Comparison of ENCODE assay signal across 15 cellular contexts in the genomic region with DNA sequence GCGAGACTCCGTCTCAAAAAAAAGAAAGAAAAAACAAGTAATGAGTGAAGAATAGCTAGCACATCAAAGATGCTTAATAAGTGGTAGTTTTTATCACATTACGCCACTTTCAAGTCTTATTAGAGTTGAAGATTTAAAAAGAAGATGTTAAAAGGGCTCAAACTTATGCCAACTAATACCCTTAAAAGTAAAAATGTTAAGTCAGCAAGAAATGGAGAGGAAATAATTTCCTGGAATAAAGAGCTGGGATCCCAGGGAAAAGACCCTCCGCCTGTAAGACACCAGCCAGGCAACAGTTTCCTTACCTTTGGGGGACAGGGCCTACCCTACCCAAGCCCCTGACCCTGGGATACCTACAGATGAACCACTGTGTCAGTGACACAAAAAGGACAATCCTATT. TPM values are rescaled to one million over a fixed set of nuclear protein-coding genes. Genes with fewer than 3 reads are reported as not detected.
DNase-seq lines count a peak whose midpoint lies in the region; FAIRE-seq and TF ChIP-seq lines count a peak whose summit lies in the region.
"Had no signal": no experiment of that assay in that cellular context is flagged by ENCODE, and none has a peak within 500 bp of the region (broad histone marks: within the 10 kb centered on the region; RNA-seq: fewer than 3 reads in every experiment).

No MANE protein-coding gene starts in this region.

- H3K36me3 Mint-ChIP-seq in activated naive CD4-positive, alpha-beta T cell treated with anti-CD3 and anti-CD28 coated beads for 36 hours (ENCODE audit: low read depth), result peaks cover 42% of the 10 kb centered on the region
- peaks cover 9% of the 10 kb centered on the region for H3K36me3 Mint-ChIP-seq in astrocyte (ENCODE audit: low read depth, unreplicated experiment)
- peaks cover 5% of the 10 kb centered on the region for H3K36me3 Mint-ChIP-seq in osteocyte (ENCODE audit: unreplicated experiment)
- H3K36me3 Mint-ChIP-seq in chondrocyte (ENCODE audit: low read depth), result peaks cover 5% of the 10 kb centered on the region

- H3K9me3 ChIP-seq in astrocyte (ENCODE audit: insufficient read depth, low read depth, low read length), result no peaks in the 10 kb centered on the region

- no peak for TF ChIP-seq POLR2A in NB4 (IDR thresholded peaks at IDR 0.05; ENCODE audit: extremely low read depth, insufficient read length)

- no peaks in the 10 kb centered on the region for H3K27me3 ChIP-seq in astrocyte (ENCODE audit: insufficient read depth, low read length)

- H3K9ac ChIP-seq in astrocyte (ENCODE audit: low read length), result no peak overlapping the region

- peaks cover 26% of the 10 kb centered on the region for H3K36me3 ChIP-seq in astrocyte (ENCODE audit: insufficient read depth, low read length)

- H3K27ac ChIP-seq in astrocyte (ENCODE audit: low read depth, low read length), result no peak overlapping the region

- CTCF ChIA-PET in activated naive CD4-positive, alpha-beta T cell treated with anti-CD3 and anti-CD28 coated beads for 36 hours (lab: Charles Lee), result interaction anchor here (0.9 to 3.2 kb wide), 4 partner anchors 9 to 74 kb away, joined by 3 to 16 read pairs (median 4); no protein-coding TSS in a partner anchor

- no peak for FAIRE-seq in astrocyte (lab: Jason Lieb, UNC)
- FAIRE-seq: D721Med had no signal

- peak overlapping the region; percentile 95 for H3K4me3 ChIP-seq in NB4 (ENCODE audit: low read depth, low read length)
- H3K4me3 ChIP-seq in astrocyte (ENCODE audit: insufficient read depth, low read depth, low read length), result no peak overlapping the region

- peaks cover 74% of the 10 kb centered on the region for H4K20me1 ChIP-seq in astrocyte (ENCODE audit: insufficient read depth, low read length)

- TF ChIP-seq CTCF in NB4 (IDR thresholded peaks at IDR 0.05; ENCODE audit: low read depth, low read length) (no peak), astrocyte (IDR thresholded peaks at IDR 0.05; ENCODE audit: insufficient read depth, low read depth, low read length) (no peak), osteocyte (IDR thresholded peaks at IDR 0.05) (no peak), chondrocyte (IDR thresholded peaks at IDR 0.05) (no peak)

- peaks cover 36% of the 10 kb centered on the region for H3K4me1 Mint-ChIP-seq in activated naive CD4-positive, alpha-beta T cell treated with anti-CD3 and anti-CD28 coated beads for 36 hours (ENCODE audit: low read depth)
- H3K4me1 Mint-ChIP-seq in astrocyte (ENCODE audit: low read depth, unreplicated experiment), result peaks cover 12% of the 10 kb centered on the region
- peaks cover 34% of the 10 kb centered on the region for H3K4me1 Mint-ChIP-seq in osteocyte (ENCODE audit: unreplicated experiment)
- peaks cover 42% of the 10 kb centered on the region for H3K4me1 Mint-ChIP-seq in chondrocyte (ENCODE audit: low read depth)

- intact Hi-C loops in activated naive CD4-positive, alpha-beta T cell treated with anti-CD3 and anti-CD28 coated beads for 36 hours (cut with micrococcal nuclease), result no loop called here

- H3K79me2 ChIP-seq in astrocyte (ENCODE audit: insufficient read depth, low read length), result peaks cover 85% of the 10 kb centered on the region

- H3K4me1 ChIP-seq in astrocyte (ENCODE audit: insufficient read depth, low read length), result peaks cover 14% of the 10 kb centered on the region

- H2AFZ ChIP-seq in astrocyte (ENCODE audit: low read depth, low read length), result no peak overlapping the region

- H3K4me3 Mint-ChIP-seq in activated naive CD4-positive, alpha-beta T cell treated with anti-CD3 and anti-CD28 coated beads for 36 hours, result no peak overlapping the region
- H3K4me3 Mint-ChIP-seq in astrocyte (ENCODE audit: unreplicated experiment), result no peak overlapping the region
- H3K4me3 Mint-ChIP-seq in osteocyte (ENCODE audit: unreplicated experiment), result no peak overlapping the region
- H3K4me3 Mint-ChIP-seq in chondrocyte (ENCODE audit: unreplicated experiment), result no peak overlapping the region

- no peaks in the 10 kb centered on the region for H3K27me3 Mint-ChIP-seq in activated naive CD4-positive, alpha-beta T cell treated with anti-CD3 and anti-CD28 coated beads for 36 hours (ENCODE audit: low read depth)
- no peaks in the 10 kb centered on the region for H3K27me3 Mint-ChIP-seq in astrocyte (ENCODE audit: low read depth, unreplicated experiment)
- no peaks in the 10 kb centered on the region for H3K27me3 Mint-ChIP-seq in osteocyte (ENCODE audit: unreplicated experiment)
- H3K27me3 Mint-ChIP-seq in chondrocyte (ENCODE audit: low read depth), result no peaks in the 10 kb centered on the region

- H3K27ac Mint-ChIP-seq in activated naive CD4-positive, alpha-beta T cell treated with anti-CD3 and anti-CD28 coated beads for 36 hours, result peak overlapping the region; percentile 85
- H3K27ac Mint-ChIP-seq in astrocyte (ENCODE audit: unreplicated experiment) (no peak overlapping the region), osteocyte (ENCODE audit: unreplicated experiment) (peak overlapping the region; percentile 50), chondrocyte (ENCODE audit: unreplicated experiment) (no peak overlapping the region)
- H3K27ac Mint-ChIP-seq: nephron progenitor cell had no signal

- H3K9me3 Mint-ChIP-seq in activated naive CD4-positive, alpha-beta T cell treated with anti-CD3 and anti-CD28 coated beads for 36 hours, result no peaks in the 10 kb centered on the region
- no peaks in the 10 kb centered on the region for H3K9me3 Mint-ChIP-seq in astrocyte (ENCODE audit: unreplicated experiment)
- H3K9me3 Mint-ChIP-seq in osteocyte (ENCODE audit: unreplicated experiment), result no peaks in the 10 kb centered on the region
- H3K9me3 Mint-ChIP-seq in chondrocyte (ENCODE audit: low read depth), result no peaks in the 10 kb centered on the region

- H3K4me2 ChIP-seq in astrocyte (ENCODE audit: low read length), result peak overlapping the region; percentile 37

- DNase-seq in activated naive CD4-positive, alpha-beta T cell treated with anti-CD3 and anti-CD28 coated beads for 36 hours, result no peak
- DNase-seq in activated naive CD4-positive, alpha-beta T cell treated with anti-CD3 and anti-CD28 coated beads, Interleukin-2, amount 50 U/mL, for 16 hours, result no peak
- DNase-seq in NB4 (ENCODE audit: low read depth) (no peak), astrocyte (ENCODE audit: low read depth) (no peak), osteocyte (ENCODE audit: extremely low spot score, unreplicated experiment) (no peak), chondrocyte (ENCODE audit: low spot score) (no peak), 8988T (no peak), iPS-NIHi11 (ENCODE audit: low spot score) (no peak)
- DNase-seq: GF-D8, H7, NCI-H1417 treated with DMSO at 0.1 percent for 48 hours, NCI-H226, nephron progenitor cell, retina had no signal

RNA-seq across cellular contexts. Expression of gene XPO6, which starts 3.6 kb away (rescaled TPM):
- total RNA-seq in activated naive CD4-positive, alpha-beta T cell treated with anti-CD3 and anti-CD28 coated beads for 36 hours, result 100 to 1,000 TPM; 215 to 229 TPM
- 123 and 135 TPM in 2 replicates for total RNA-seq in astrocyte
- 128 and 138 TPM in 2 replicates for total RNA-seq in osteocyte
- total RNA-seq in chondrocyte, result 124 to 133 TPM (median 128 TPM) in 3 replicates

Comparison
In these comparisons a context has a peak if more than half of its experiments do, and no peak if none do; other contexts are left out.
1. H3K27ac Mint-ChIP-seq: peak in activated naive CD4-positive, alpha-beta T cell treated with anti-CD3 and anti-CD28 coated beads for 36 hours (single experiment) and osteocyte (single experiment); none in astrocyte (single experiment) and chondrocyte (single experiment).